ENCODE assay signal across 8 cellular contexts in genomic region chr22:26658671-26659478, GRCh38. TPM values are rescaled to one million over a fixed set of nuclear protein-coding genes. Genes with fewer than 3 reads are reported as not detected.
A peak's percentile ranks its signal among the peaks of the same experiment; 100 is the strongest.
DNase-seq lines count a peak whose midpoint lies in the region; ATAC-seq and TF ChIP-seq lines count a peak whose summit lies in the region.

No MANE protein-coding gene starts in this region.

- no peaks in the 10 kb centered on the region for H3K36me3 Mint-ChIP-seq in activated CD4-positive, alpha-beta T cell treated with anti-CD3 and anti-CD28 coated beads, Interleukin-2, amount 10 ng/mL, durations not matched to agents 7 days and 5 days (ENCODE audit: low read depth)

- CTCF ChIA-PET in activated CD4-positive, alpha-beta T cell treated with anti-CD3 and anti-CD28 coated beads, Interleukin-2, amount 10 ng/mL, durations not matched to agents 7 days and 5 days (lab: Charles Lee), result interaction anchor here (0.6 kb wide), 1 partner anchor 11 kb away, joined by 3 read pairs; no protein-coding TSS in a partner anchor

- peaks cover 19% of the 10 kb centered on the region for H3K27me3 Mint-ChIP-seq in activated CD4-positive, alpha-beta T cell treated with anti-CD3 and anti-CD28 coated beads, Interleukin-2, amount 10 ng/mL, durations not matched to agents 7 days and 5 days

- no peaks in the 10 kb centered on the region for H3K9me3 Mint-ChIP-seq in activated CD4-positive, alpha-beta T cell treated with anti-CD3 and anti-CD28 coated beads, Interleukin-2, amount 10 ng/mL, durations not matched to agents 7 days and 5 days

- no peaks in the 10 kb centered on the region for H3K36me3 ChIP-seq in mesendoderm (ENCODE audit: control insufficient read depth, insufficient read depth, low read length)

- POLR2A ChIA-PET in activated CD4-positive, alpha-beta T cell treated with anti-CD3 and anti-CD28 coated beads, Interleukin-2, amount 10 ng/mL, durations not matched to agents 7 days and 5 days (lab: Charles Lee), result no interaction called here

- no peaks in the 10 kb centered on the region for H3K79me1 ChIP-seq in mesendoderm (ENCODE audit: low read length)

- H3K79me2 ChIP-seq in mesendoderm (ENCODE audit: control insufficient read depth, insufficient read depth, low read length), result peaks cover 16% of the 10 kb centered on the region

- no peak overlapping the region for H3K23ac ChIP-seq in mesendoderm (ENCODE audit: low read length)

- peaks cover 4% of the 10 kb centered on the region for H3K4me1 ChIP-seq in mesendoderm (ENCODE audit: control insufficient read depth, low read depth, low read length)

- H3K4me3 ChIP-seq in GM12875 (ENCODE audit: low read depth, low read length), result peak overlapping the region; percentile 47
- peak overlapping the region; percentile 35 for H3K4me3 ChIP-seq in mesendoderm (ENCODE audit: low read length)

- H4K5ac ChIP-seq in mesendoderm (ENCODE audit: low read length), result no peak overlapping the region

- DNase-seq in NCI-H526 (lab: John Stamatoyannopoulos, UW) (peak; percentile 72 to 81), dermis blood vessel endothelial cell (peak; percentile 67), mesendoderm (peak; percentile 99), GM19238 (ENCODE audit: insufficient read length, low spot score) (no peak)
- peak; percentile 79 for DNase-seq in activated CD4-positive, alpha-beta T cell treated with anti-CD3 and anti-CD28 coated beads, Interleukin-2, amount 10 ng/mL, durations not matched to agents 7 days and 5 days
- DNase-seq in stimulated activated CD8-positive, alpha-beta memory T cell treated with anti-CD3 and anti-CD28 coated beads, Interleukin-2, amount 100 ng/mL, for 48 hours (ENCODE audit: low read depth in 2 of 2), result peak; percentile 66 to 81

- H3K4ac ChIP-seq in mesendoderm (ENCODE audit: low read depth, low read length), result peak overlapping the region; percentile 91

- H4K8ac ChIP-seq in mesendoderm (ENCODE audit: low read depth, low read length), result no peak overlapping the region

- no peak overlapping the region for H2BK15ac ChIP-seq in mesendoderm (replicated peaks; ENCODE audit: low read depth)

- no peak overlapping the region for H3K27ac ChIP-seq in mesendoderm (ENCODE audit: low read depth, low read length)

- peak overlapping the region; percentile 90 for H3K27ac Mint-ChIP-seq in activated CD4-positive, alpha-beta T cell treated with anti-CD3 and anti-CD28 coated beads, Interleukin-2, amount 10 ng/mL, durations not matched to agents 7 days and 5 days

- H2BK5ac ChIP-seq in mesendoderm (ENCODE audit: low read length), result no peak overlapping the region

- peak overlapping the region; percentile 80 for H3K56ac ChIP-seq in mesendoderm (ENCODE audit: low read length)

- peak; percentile 71 for ATAC-seq in HG03159 (IDR thresholded peaks at IDR 0.05; ENCODE audit: unreplicated experiment)

- H3K4me3 Mint-ChIP-seq in activated CD4-positive, alpha-beta T cell treated with anti-CD3 and anti-CD28 coated beads, Interleukin-2, amount 10 ng/mL, durations not matched to agents 7 days and 5 days, result peak overlapping the region; percentile 88

- TF ChIP-seq CTCF in GM12875 (IDR thresholded peaks at IDR 0.05; ENCODE audit: borderline replicate concordance, insufficient read depth, low read depth, low read length), result no peak

- peak overlapping the region; percentile 76 for H3K4me2 ChIP-seq in mesendoderm (ENCODE audit: low read length)

- peak overlapping the region; percentile 61 for H2BK120ac ChIP-seq in mesendoderm (ENCODE audit: low read depth, low read length)

- peaks cover 33% of the 10 kb centered on the region for H3K4me1 Mint-ChIP-seq in activated CD4-positive, alpha-beta T cell treated with anti-CD3 and anti-CD28 coated beads, Interleukin-2, amount 10 ng/mL, durations not matched to agents 7 days and 5 days

- no peak overlapping the region for H2AK5ac ChIP-seq in mesendoderm (ENCODE audit: low read length)

- peak overlapping the region; percentile 58 for H3K9ac ChIP-seq in mesendoderm (ENCODE audit: low read length)

- H3K18ac ChIP-seq in mesendoderm (ENCODE audit: low read length), result peak overlapping the region; percentile 88

- WGBS in mesendoderm (ENCODE audit: extremely low coverage, insufficient coverage, low lambda C conversion rate), result no CpG with 5 or more reads among the region's 27 CpGs

- no peaks in the 10 kb centered on the region for H3K27me3 ChIP-seq in mesendoderm (ENCODE audit: insufficient read depth, low read length, poor library complexity)

RNA-seq across cellular contexts. Expression of gene MIAT, which starts 1.5 kb away (rescaled TPM):
- 10 to 100 TPM; 37.8 to 44.4 TPM for total RNA-seq in activated CD4-positive, alpha-beta T cell treated with anti-CD3 and anti-CD28 coated beads, Interleukin-2, amount 10 ng/mL, durations not matched to agents 7 days and 5 days
- total RNA-seq in dermis blood vessel endothelial cell, result 0.19 and 0.34 TPM in 2 replicates
- polyA plus RNA-seq in mesendoderm (2013, experiment 1 of 2), result 5.6 TPM
- polyA plus RNA-seq in mesendoderm (2013, experiment 2 of 2), result 5.2 TPM

RNA-seq across cellular contexts. Expression of gene CRYBA4, which starts 37.1 kb away (rescaled TPM):
- total RNA-seq in activated CD4-positive, alpha-beta T cell treated with anti-CD3 and anti-CD28 coated beads, Interleukin-2, amount 10 ng/mL, durations not matched to agents 7 days and 5 days, result not detected
- total RNA-seq in dermis blood vessel endothelial cell, result not detected in 2 replicates
- 0.72 TPM for polyA plus RNA-seq in mesendoderm (2013, experiment 1 of 2)
- 0.60 TPM for polyA plus RNA-seq in mesendoderm (2013, experiment 2 of 2)

RNA-seq across cellular contexts. Expression of gene CRYBB1, which starts 41.0 kb away (rescaled TPM):
- not detected for total RNA-seq in activated CD4-positive, alpha-beta T cell treated with anti-CD3 and anti-CD28 coated beads, Interleukin-2, amount 10 ng/mL, durations not matched to agents 7 days and 5 days
- total RNA-seq in dermis blood vessel endothelial cell, result 0.09 TPM in 1 of 2 replicates, not detected in the other
- 7.3 TPM for polyA plus RNA-seq in mesendoderm (2013, experiment 1 of 2)
- polyA plus RNA-seq in mesendoderm (2013, experiment 2 of 2), result 7.5 TPM

Comparison
In these comparisons a context has a peak if more than half of its experiments do, and no peak if none do; other contexts are left out.
1. RNA of gene MIAT, which starts 1.5 kb away (total RNA-seq): 37.8 to 44.4 TPM in activated CD4-positive, alpha-beta T cell treated with anti-CD3 and anti-CD28 coated beads, Interleukin-2, amount 10 ng/mL, durations not matched to agents 7 days and 5 days; 0.19 to 0.34 TPM in dermis blood vessel endothelial cell; every median in the first group is over 10 times any median in the second.